21 cellular contexts compared by ENCODE assay signal in genomic region chr13:30194906-30195305, GRCh38.
DNase-seq lines count a peak whose midpoint lies in the region; ATAC-seq and TF ChIP-seq lines count a peak whose summit lies in the region.
"Had no signal": no experiment of that assay in that cellular context is flagged by ENCODE, and none has a peak within 500 bp of the region (broad histone marks: within the 10 kb centered on the region; RNA-seq: fewer than 3 reads in every experiment).

No MANE protein-coding gene starts in this region.

- no peak overlapping the region for H3K27ac Mint-ChIP-seq in GM23338
- H3K27ac Mint-ChIP-seq: HFFc6 had no signal

- no peaks in the 10 kb centered on the region for H3K27me3 Mint-ChIP-seq in GM23338 (ENCODE audit: insufficient read depth, low read depth, poor library complexity)

- no peak overlapping the region for H3K9ac ChIP-seq in smooth muscle cell (ENCODE audit: low read depth)

- H3K79me2 ChIP-seq in DOHH2 (ENCODE audit: control insufficient read depth, low read length): no peaks in the 10 kb centered on the region
- no peaks in the 10 kb centered on the region for H3K79me2 ChIP-seq in GM23338 (replicated peaks; ENCODE audit: insufficient read depth)
- no peaks in the 10 kb centered on the region for H3K79me2 ChIP-seq in smooth muscle cell (ENCODE audit: low read depth)

- H3K9me2 ChIP-seq in DOHH2 (replicated peaks; ENCODE audit: control insufficient read depth, low read length) (no peaks in the 10 kb centered on the region), GM23338 (ENCODE audit: insufficient read depth) (no peaks in the 10 kb centered on the region)

- TF ChIP-seq CTCF in DOHH2 (IDR thresholded peaks at IDR 0.05; ENCODE audit: low read depth, low read length, poor library complexity, severe bottlenecking) (no peak), GM23338 (conservative IDR thresholded peaks at IDR 0.05; ENCODE audit: low read depth in 2 of 2) (no peak), fibroblast of pulmonary artery (IDR thresholded peaks at IDR 0.05; ENCODE audit: low read length, missing control alignments) (no peak), smooth muscle cell (IDR thresholded peaks at IDR 0.05; ENCODE audit: borderline replicate concordance, insufficient read depth, poor library complexity, severe bottlenecking) (no peak)

- no peaks in the 10 kb centered on the region for H3K9me3 Mint-ChIP-seq in GM23338
- H3K9me3 Mint-ChIP-seq: CD8-positive, alpha-beta memory T cell; HFFc6 had no signal

- H3F3A ChIP-seq in DOHH2 (ENCODE audit: control insufficient read depth, insufficient read depth) (peaks cover 7% of the 10 kb centered on the region; the same call in 1 of the 2 replicates), GM23338 (replicated peaks; ENCODE audit: low read depth) (no peaks in the 10 kb centered on the region), smooth muscle cell (ENCODE audit: low read depth) (no peaks in the 10 kb centered on the region)

- H3K4me3 Mint-ChIP-seq in GM23338: no peak overlapping the region
- H3K4me3 Mint-ChIP-seq: CD8-positive, alpha-beta memory T cell; HFFc6 had no signal

- H3K9me3 ChIP-seq in DOHH2 (ENCODE audit: control insufficient read depth, insufficient read depth, low read length) (no peaks in the 10 kb centered on the region), smooth muscle cell (replicated peaks; ENCODE audit: low read depth) (no peaks in the 10 kb centered on the region)

- peaks cover 45% of the 10 kb centered on the region for H3K4me1 Mint-ChIP-seq in GM23338

- 54% methylated on average over 7 of the region's 7 CpGs for WGBS in smooth muscle cell (ENCODE audit: low lambda C conversion rate)

- H4K20me1 ChIP-seq in DOHH2 (ENCODE audit: control insufficient read depth, insufficient read depth, low read depth, low read length) (no peaks in the 10 kb centered on the region), GM23338 (replicated peaks; ENCODE audit: insufficient read depth) (no peaks in the 10 kb centered on the region), smooth muscle cell (ENCODE audit: low read depth) (no peaks in the 10 kb centered on the region)

- no peaks in the 10 kb centered on the region for H3K36me3 Mint-ChIP-seq in GM23338 (ENCODE audit: low read depth)

- H3K4me3 ChIP-seq in DOHH2 (ENCODE audit: low read length) (no peak overlapping the region), GM23338 (no peak overlapping the region), fibroblast of pulmonary artery (replicated peaks; ENCODE audit: low read depth, low read length) (no peak overlapping the region), smooth muscle cell (no peak overlapping the region)
- H3K4me3 ChIP-seq: SK-N-MC had no signal

- peak; percentile 40 for DNase-seq in GM23338 (ENCODE audit: low spot score)
- peak; percentile 35 for DNase-seq in fibroblast of pulmonary artery (ENCODE audit: low read depth)
- DNase-seq in smooth muscle cell (lab: John Stamatoyannopoulos, UW; ENCODE audit: unreplicated experiment): no peak
- DNase-seq in NCI-H2227 (lab: John Stamatoyannopoulos, UW; ENCODE audit: unreplicated experiment): no peak
- DNase-seq: C1 segment of cervical spinal cord; CD8-positive, alpha-beta memory T cell; DMS53; H7; HFFc6; KG1; MV-4-11; NCI-H1694 treated with DMSO at 0.1 percent for 48 hours; NCI-H2227 treated with DMSO at 0.1 percent for 48 hours; NCI-H510A treated with DMSO at 0.1 percent for 48 hours; NCI-H774; SHP77 had no signal

- H3K4me2 ChIP-seq in DOHH2 (ENCODE audit: low read length) (0 out of 2 replicates have a peak overlapping the region, but pooled peaks have one; percentile 66), GM23338 (no peak overlapping the region), smooth muscle cell (peak overlapping the region; percentile 27)

- ATAC-seq in GM23338: peak; percentile 25; the same call in 2 of the 3 replicates
- no peak for ATAC-seq in GM21360 (IDR thresholded peaks at IDR 0.05; ENCODE audit: unreplicated experiment)
- no peak for ATAC-seq in activated CD4-positive, CD25-positive, alpha-beta regulatory T cell treated with anti-CD3 and anti-CD28 coated beads, Interleukin-2, amount 50 U/mL, for 24 hours
- ATAC-seq: HepG2 had no signal

- H2AFZ ChIP-seq in GM23338 (no peak overlapping the region), smooth muscle cell (ENCODE audit: low read depth) (no peak overlapping the region)

- H3K27me3 ChIP-seq in DOHH2 (ENCODE audit: control insufficient read depth, low read length): no peaks in the 10 kb centered on the region
- H3K27me3 ChIP-seq in GM23338 (ENCODE audit: insufficient read depth): no peaks in the 10 kb centered on the region
- no peaks in the 10 kb centered on the region for H3K27me3 ChIP-seq in smooth muscle cell (ENCODE audit: low read depth)

- H3K4me1 ChIP-seq in DOHH2 (ENCODE audit: control insufficient read depth, low read length): peaks cover 38% of the 10 kb centered on the region
- no peaks in the 10 kb centered on the region; the same call in 1 of the 2 replicates for H3K4me1 ChIP-seq in GM23338 (ENCODE audit: insufficient read depth)
- H3K4me1 ChIP-seq in smooth muscle cell (ENCODE audit: low read depth): peaks cover 11% of the 10 kb centered on the region

- no peak overlapping the region for H3K27ac ChIP-seq in DOHH2 (ENCODE audit: low read depth, low read length)
- H3K27ac ChIP-seq in GM23338 (ENCODE audit: low read depth): no peak overlapping the region
- peak overlapping the region; percentile 72 for H3K27ac ChIP-seq in smooth muscle cell (ENCODE audit: low read depth)
- H3K27ac ChIP-seq: SK-N-MC had no signal

- H3K36me3 ChIP-seq in DOHH2 (ENCODE audit: control insufficient read depth, low read length): peaks cover 3% of the 10 kb centered on the region; the same call in 1 of the 2 replicates
- H3K36me3 ChIP-seq in GM23338 (ENCODE audit: insufficient read depth): no peaks in the 10 kb centered on the region
- H3K36me3 ChIP-seq in smooth muscle cell (ENCODE audit: low read depth): no peaks in the 10 kb centered on the region

TF ChIP-seq in GM23338, 12 proteins besides CTCF, POLR2A, EP300 and RAD21 (continues in another document):
- TF ChIP-seq POLR2AphosphoS5 (IDR thresholded peaks at IDR 0.05; ENCODE audit: low read depth): no peak
- TF ChIP-seq NANOG (IDR thresholded peaks at IDR 0.05; ENCODE audit: borderline replicate concordance): no peak
- no peak for TF ChIP-seq JUNB (IDR thresholded peaks at IDR 0.05; ENCODE audit: unreplicated experiment)
- TF ChIP-seq ZNF331 (CRISPR knock-in tag; IDR thresholded peaks at IDR 0.05; ENCODE audit: low read depth): no peak
- TF ChIP-seq EZH2 (IDR thresholded peaks at IDR 0.05; ENCODE audit: low read depth, unreplicated experiment): no peak
- TF ChIP-seq REST (IDR thresholded peaks at IDR 0.05; ENCODE audit: unreplicated experiment): no peak
- no peak for TF ChIP-seq STAT1 (IDR thresholded peaks at IDR 0.05; ENCODE audit: unreplicated experiment)
- no peak for TF ChIP-seq ETS1 (IDR thresholded peaks at IDR 0.05)
- TF ChIP-seq ZNF114 (CRISPR knock-in tag; IDR thresholded peaks at IDR 0.05): no peak

Comparison
In these comparisons a context has a peak if more than half of its experiments do, and no peak if none do; other contexts are left out.
1. DNase-seq: peak in GM23338 (single experiment) and fibroblast of pulmonary artery (single experiment); none in smooth muscle cell (single experiment) and NCI-H2227 (single experiment).